In genomic region chr7:145331076-145331475, GRCh38 we compare ENCODE assay signal across 26 cellular contexts.
"Had no signal": no experiment of that assay in that cellular context is flagged by ENCODE, and none has a peak within 500 bp of the region (broad histone marks: within the 10 kb centered on the region; RNA-seq: fewer than 3 reads in every experiment).

No MANE protein-coding gene starts in this region.

- H3K9me3 Mint-ChIP-seq: activated T-helper 1 cell treated with anti-CD3 and anti-CD28 coated beads, Interleukin-12 subunit alpha, Interleukin-12 subunit beta, Interleukin-2, Interleukin-4 antibody, amounts not matched to agents 30 ng/mL and 10 ng/mL and 1 ng/mL, durations not matched to agents 14 hours and 24 hours and 36 hours had no signal

- H3K4me1 ChIP-seq: esophagus muscularis mucosa, gastrocnemius medialis, testis, vagina had no signal

- DNase-seq: activated CD4-positive, alpha-beta T cell treated with anti-CD3 and anti-CD28 coated beads for 1 hour; activated CD4-positive, alpha-beta T cell treated with anti-CD3 and anti-CD28 coated beads, Interleukin-2, amount 50 U/mL, for 1 hour; activated CD8-positive, alpha-beta T cell treated with anti-CD3 and anti-CD28 coated beads, Interleukin-2, amount 10 ng/mL, durations not matched to agents 7 days and 5 days; activated gamma-delta T cell; anterior cingulate cortex; brain microvascular endothelial cell; central memory CD4-positive, alpha-beta T cell; effector memory CD4-positive, alpha-beta T cell; gastrocnemius medialis; head of caudate nucleus; midbrain; natural killer cell; nucleus accumbens; posterior cingulate gyrus; small intestine; stimulated activated CD4-positive, alpha-beta T cell treated with anti-CD3 and anti-CD28 coated beads, Interleukin-15, amount 100 ng/mL, for 24 hours; testis; trophoblast cell; WERI-Rb-1 had no signal

- ATAC-seq: activated CD8-positive, alpha-beta T cell treated with anti-CD3 and anti-CD28 coated beads, Interleukin-2, amount 10 ng/mL, durations not matched to agents 7 days and 5 days; gastrocnemius medialis; natural killer cell; sciatic nerve; stimulated activated memory B cell treated with anti-CD40 and anti-IgM and Interleukin-4, amounts not matched to agents 10 μg/mL and 1 μg/mL and 100 μg/mL, for 72 hours had no signal

- H3K27ac Mint-ChIP-seq: activated CD8-positive, alpha-beta T cell treated with anti-CD3 and anti-CD28 coated beads, Interleukin-2, amount 10 ng/mL, durations not matched to agents 7 days and 5 days; activated naive CD4-positive, alpha-beta T cell treated with anti-CD3 and anti-CD28 coated beads, Interleukin-2, amount 50 U/mL, for 24 hours; activated T-helper 1 cell treated with anti-CD3 and anti-CD28 coated beads, Interleukin-12 subunit alpha, Interleukin-12 subunit beta, Interleukin-2, Interleukin-4 antibody, amounts not matched to agents 30 ng/mL and 10 ng/mL and 1 ng/mL, durations not matched to agents 14 hours and 24 hours and 36 hours; natural killer cell; stimulated activated memory B cell treated with anti-CD40 and anti-IgM and Interleukin-4, amounts not matched to agents 10 μg/mL and 1 μg/mL and 100 μg/mL, for 72 hours; T-helper 2 cell treated with Interferon-gamma antibody and Interleukin-4, amounts not matched to agents 5 μg/mL and 100 μg/mL, for 36 hours had no signal

- H3K4me3 ChIP-seq: esophagus muscularis mucosa, gastrocnemius medialis, testis, vagina had no signal

- H3K27me3 ChIP-seq: brain microvascular endothelial cell, esophagus muscularis mucosa, gastrocnemius medialis, testis, vagina had no signal

- H3K27me3 Mint-ChIP-seq: activated naive CD4-positive, alpha-beta T cell treated with anti-CD3 and anti-CD28 coated beads, Interleukin-2, amount 50 U/mL, for 24 hours; stimulated activated memory B cell treated with anti-CD40 and anti-IgM and Interleukin-4, amounts not matched to agents 10 μg/mL and 1 μg/mL and 100 μg/mL, for 72 hours had no signal

- H3K4me1 Mint-ChIP-seq: activated naive CD4-positive, alpha-beta T cell treated with anti-CD3 and anti-CD28 coated beads, Interleukin-2, amount 50 U/mL, for 24 hours; natural killer cell; stimulated activated memory B cell treated with anti-CD40 and anti-IgM and Interleukin-4, amounts not matched to agents 10 μg/mL and 1 μg/mL and 100 μg/mL, for 72 hours had no signal

- H3K27ac ChIP-seq: brain microvascular endothelial cell, esophagus muscularis mucosa, gastrocnemius medialis, testis, vagina, WERI-Rb-1 had no signal

- H3K36me3 ChIP-seq: brain microvascular endothelial cell, esophagus muscularis mucosa, gastrocnemius medialis, vagina, WERI-Rb-1 had no signal

- H3K9me3 ChIP-seq: gastrocnemius medialis, testis, vagina had no signal

- H3K36me3 Mint-ChIP-seq: activated naive CD4-positive, alpha-beta T cell treated with anti-CD3 and anti-CD28 coated beads, Interleukin-2, amount 50 U/mL, for 24 hours; natural killer cell; stimulated activated memory B cell treated with anti-CD40 and anti-IgM and Interleukin-4, amounts not matched to agents 10 μg/mL and 1 μg/mL and 100 μg/mL, for 72 hours had no signal

- H3K4me3 Mint-ChIP-seq: activated CD8-positive, alpha-beta T cell treated with anti-CD3 and anti-CD28 coated beads, Interleukin-2, amount 10 ng/mL, durations not matched to agents 7 days and 5 days; activated naive CD4-positive, alpha-beta T cell treated with anti-CD3 and anti-CD28 coated beads, Interleukin-2, amount 50 U/mL, for 24 hours; activated T-helper 1 cell treated with anti-CD3 and anti-CD28 coated beads, Interleukin-12 subunit alpha, Interleukin-12 subunit beta, Interleukin-2, Interleukin-4 antibody, amounts not matched to agents 30 ng/mL and 10 ng/mL and 1 ng/mL, durations not matched to agents 14 hours and 24 hours and 36 hours; natural killer cell; stimulated activated memory B cell treated with anti-CD40 and anti-IgM and Interleukin-4, amounts not matched to agents 10 μg/mL and 1 μg/mL and 100 μg/mL, for 72 hours; T-helper 2 cell treated with Interferon-gamma antibody and Interleukin-4, amounts not matched to agents 5 μg/mL and 100 μg/mL, for 36 hours had no signal
